ENCODE assay signal across 1 cellular context in the genomic region with DNA sequence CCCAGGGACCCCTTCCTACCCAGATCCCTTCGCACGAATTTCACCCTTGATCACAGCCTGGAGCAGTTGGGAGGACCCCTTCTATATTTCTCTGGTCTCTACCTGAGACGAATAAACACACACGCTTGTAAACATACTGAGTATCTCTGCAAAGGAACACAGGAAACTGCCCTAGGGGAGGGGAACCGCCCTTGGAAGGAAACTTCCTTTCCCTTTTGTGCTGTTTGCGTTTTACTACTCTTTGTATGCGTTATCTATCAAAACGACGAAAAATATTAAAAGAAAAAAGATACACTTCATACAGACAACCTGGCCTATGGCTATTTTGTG.
TF ChIP-seq lines count a peak whose summit lies in the region.

No MANE protein-coding gene starts in this region.

TF ChIP-seq in GM12878, 131 proteins besides CTCF, POLR2A, EP300 and RAD21 (continued from another document):
- 0 out of 2 replicates have a peak, but pooled peaks have one; percentile 2 for TF ChIP-seq SMC3 (IDR thresholded peaks at IDR 0.05; ENCODE audit: borderline replicate concordance, low read length)
- TF ChIP-seq TCF3 (IDR thresholded peaks at IDR 0.05; ENCODE audit: borderline replicate concordance, insufficient read depth, low read depth, low read length): no peak
- no peak for TF ChIP-seq WRNIP1 (IDR thresholded peaks at IDR 0.05; ENCODE audit: borderline replicate concordance, low read depth, low read length)
- TF ChIP-seq SPI1 (IDR thresholded peaks at IDR 0.05; ENCODE audit: borderline replicate concordance, insufficient read depth, low read depth, low read length): peak; percentile 13; the same call in 1 of the 2 replicates
- 0 out of 2 replicates have a peak, but pooled peaks have one; percentile 50 for TF ChIP-seq MTA3 (IDR thresholded peaks at IDR 0.05; ENCODE audit: borderline replicate concordance, low read length)
